Comparison of ENCODE assay signal across 1 cellular context in the genomic region with DNA sequence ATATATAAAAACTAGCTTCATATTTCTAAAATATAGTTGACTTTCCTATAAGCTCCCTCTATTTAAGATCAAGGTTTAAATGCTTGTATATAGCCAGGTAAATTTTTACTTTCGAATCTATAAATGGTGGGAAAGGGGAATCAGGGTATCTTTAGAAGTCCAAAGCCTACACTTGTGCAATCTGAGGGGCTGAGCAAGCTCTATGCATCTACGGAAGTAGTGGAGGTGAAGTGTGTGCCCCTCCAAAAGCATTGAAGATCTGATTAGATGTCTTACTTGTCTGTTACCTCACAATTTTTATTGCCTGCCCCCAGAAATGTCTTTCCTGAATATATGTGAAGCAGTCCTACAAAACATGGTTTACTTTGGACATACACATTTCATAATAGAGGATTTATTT.
TF ChIP-seq lines count a peak whose summit lies in the region.

No MANE protein-coding gene starts in this region.

TF ChIP-seq in IMR-90, 13 proteins besides CTCF, POLR2A, EP300 and RAD21 (continued from another document):
- TF ChIP-seq, protein P1, sequence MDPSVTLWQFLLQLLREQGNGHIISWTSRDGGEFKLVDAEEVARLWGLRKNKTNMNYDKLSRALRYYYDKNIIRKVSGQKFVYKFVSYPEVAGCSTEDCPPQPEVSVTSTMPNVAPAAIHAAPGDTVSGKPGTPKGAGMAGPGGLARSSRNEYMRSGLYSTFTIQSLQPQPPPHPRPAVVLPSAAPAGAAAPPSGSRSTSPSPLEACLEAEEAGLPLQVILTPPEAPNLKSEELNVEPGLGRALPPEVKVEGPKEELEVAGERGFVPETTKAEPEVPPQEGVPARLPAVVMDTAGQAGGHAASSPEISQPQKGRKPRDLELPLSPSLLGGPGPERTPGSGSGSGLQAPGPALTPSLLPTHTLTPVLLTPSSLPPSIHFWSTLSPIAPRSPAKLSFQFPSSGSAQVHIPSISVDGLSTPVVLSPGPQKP (IDR thresholded peaks at IDR 0.05; ENCODE audit: borderline replicate concordance, low read depth, low read length) = no peak
